26 cellular contexts compared by ENCODE assay signal in the genomic region with DNA sequence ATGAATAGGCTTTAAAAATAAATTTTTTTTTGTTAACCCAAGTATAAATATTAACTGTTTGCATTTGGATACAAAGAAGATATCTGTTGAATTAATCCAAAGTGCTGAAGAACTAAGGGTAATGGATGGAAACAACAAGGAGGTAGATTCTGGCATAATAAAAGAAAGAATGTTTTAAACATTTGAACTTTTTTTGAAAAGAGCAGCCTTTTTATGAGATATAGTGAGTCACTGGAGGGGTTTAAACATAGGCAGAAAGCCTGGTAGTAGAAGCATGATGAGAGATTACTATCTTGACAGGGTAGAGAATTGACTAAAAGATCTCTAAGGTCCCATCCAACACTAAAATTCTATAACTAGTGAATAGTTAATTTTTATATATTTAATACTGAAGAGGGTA. TPM values are rescaled to one million over a fixed set of nuclear protein-coding genes. Genes with fewer than 3 reads are reported as not detected.
DNase-seq lines count a peak whose midpoint lies in the region; ATAC-seq, FAIRE-seq and TF ChIP-seq lines count a peak whose summit lies in the region.
"Had no signal": no experiment of that assay in that cellular context is flagged by ENCODE, and none has a peak within 500 bp of the region (broad histone marks: within the 10 kb centered on the region; RNA-seq: fewer than 3 reads in every experiment).

No MANE protein-coding gene starts in this region.

- H3K9ac ChIP-seq in mammary epithelial cell (ENCODE audit: insufficient read depth, low read length), result no peak overlapping the region
- peak overlapping the region in 1 of 2 experiments; percentile 62; a peak in 2 of 4 replicates for H3K9ac ChIP-seq in K562 (ENCODE audit: insufficient read depth in 1 of 2, low read depth in 2 of 2, low read length in 2 of 2)
- H3K9ac ChIP-seq: neural progenitor cell had no signal

- dilution Hi-C loops in mammary epithelial cell (cut with HindIII; ENCODE audit: low sequenced_read_pairs), result no loop called here

- TF ChIP-seq POLR2A in K562 (conservative IDR thresholded peaks at IDR 0.05), result no peak

- H3K9me3 ChIP-seq in mammary epithelial cell (replicated peaks; ENCODE audit: insufficient read depth, low read length), result no peaks in the 10 kb centered on the region
- no peaks in the 10 kb centered on the region for H3K9me3 ChIP-seq in K562 (replicated peaks; ENCODE audit: control insufficient read depth, insufficient read depth, low read depth, low read length)
- no peaks in the 10 kb centered on the region for H3K9me3 ChIP-seq in ascending aorta
- no peaks in the 10 kb centered on the region for H3K9me3 ChIP-seq in Caco-2
- H3K9me3 ChIP-seq: mucosa of descending colon, prostate gland had no signal

- TF ChIP-seq CTCF in mammary epithelial cell (conservative IDR thresholded peaks at IDR 0.05 in 1 of 2, IDR thresholded peaks at IDR 0.05 in 1 of 2; ENCODE audit: extremely low read depth in 1 of 2, insufficient read depth in 1 of 2, low read depth in 1 of 2, low read length in 2 of 2), result no peak
- TF ChIP-seq CTCF in MCF 10A (IDR thresholded peaks at IDR 0.05; ENCODE audit: unreplicated experiment), result no peak
- no peak for TF ChIP-seq CTCF in K562 (IDR thresholded peaks at IDR 0.05 in 2 of 3, conservative IDR thresholded peaks at IDR 0.05 in 1 of 3; ENCODE audit: insufficient read depth in 2 of 3, low read depth in 1 of 3, low read length in 3 of 3)
- no peak for TF ChIP-seq CTCF in ascending aorta (IDR thresholded peaks at IDR 0.05)
- no peak for TF ChIP-seq CTCF in GM10266 (IDR thresholded peaks at IDR 0.05; ENCODE audit: control insufficient read depth, insufficient read depth, low read depth, missing control alignments)
- TF ChIP-seq CTCF in Caco-2 (IDR thresholded peaks at IDR 0.05; ENCODE audit: insufficient read depth in 1 of 2, low read depth in 1 of 2, low read length in 1 of 2, severe bottlenecking in 1 of 2, unreplicated experiment in 1 of 2), result no peak

- H3K27ac Mint-ChIP-seq in MCF 10A (ENCODE audit: low read depth, unreplicated experiment) (no peak overlapping the region), Caco-2 (ENCODE audit: unreplicated experiment) (no peak overlapping the region)
- H3K27ac Mint-ChIP-seq: activated naive CD4-positive, alpha-beta T cell treated with anti-CD3 and anti-CD28 coated beads, Interleukin-2, amount 10 ng/mL, durations not matched to agents 7 days and 5 days; neural progenitor cell had no signal

- POLR2A ChIA-PET in MCF 10A (lab: Yijun Ruan, JAX), result interaction anchor here (0.6 to 6.2 kb wide), 6 partner anchors 8 to 649 kb away, joined by 3 to 63 read pairs (median 4); no protein-coding TSS in a partner anchor
- POLR2A ChIA-PET in K562 (lab: Yijun Ruan, JAX), result interaction anchor here (0.6 kb wide), 1 partner anchor 1673 kb away, joined by 3 read pairs; no protein-coding TSS in a partner anchor
- POLR2A ChIA-PET in Caco-2 (lab: Charles Lee), result no interaction called here

- H3K4me1 ChIP-seq in mammary epithelial cell (ENCODE audit: insufficient read depth, low read length), result peaks cover 15% of the 10 kb centered on the region
- H3K4me1 ChIP-seq in K562 (replicated peaks in 1 of 2; ENCODE audit: control insufficient read depth in 2 of 2, insufficient read depth in 2 of 2, low read length in 2 of 2), result peaks cover 5 to 12% of the 10 kb centered on the region in 2 experiments; a peak in 3 of 5 replicates
- H3K4me1 ChIP-seq in ascending aorta, result peaks cover 10 to 15% of the 10 kb centered on the region in 2 donors
- 0 out of 2 replicates have a peak, but pooled peaks cover 6% of the 10 kb centered on the region for H3K4me1 ChIP-seq in Caco-2

- BruUV-seq in mammary epithelial cell (replicated peaks; lab: Mats Ljungman, UMichigan) (no TSS peak), MCF 10A (replicated peaks; lab: Mats Ljungman, UMichigan) (no TSS peak), K562 (replicated peaks; lab: Mats Ljungman, UMichigan) (no TSS peak), Caco-2 (replicated peaks; lab: Mats Ljungman, UMichigan) (no TSS peak)

- TF ChIP-seq RAD21 in K562 (CRISPR knock-in tag; conservative IDR thresholded peaks at IDR 0.05 in 1 of 2, IDR thresholded peaks at IDR 0.05 in 1 of 2), result no peak

- H3K27me3 ChIP-seq in mammary epithelial cell (ENCODE audit: insufficient read depth, low read length), result no peaks in the 10 kb centered on the region
- no peaks in the 10 kb centered on the region for H3K27me3 ChIP-seq in K562 (ENCODE audit: control insufficient read depth in 2 of 2, insufficient read depth in 2 of 2, low read length in 2 of 2)
- H3K27me3 ChIP-seq in ascending aorta, result no peaks in the 10 kb centered on the region
- no peaks in the 10 kb centered on the region for H3K27me3 ChIP-seq in Caco-2 (replicated peaks; ENCODE audit: control insufficient read depth, insufficient read depth, low read length)
- H3K27me3 ChIP-seq: neural progenitor cell had no signal

- H3K27me3 Mint-ChIP-seq in MCF 10A (ENCODE audit: insufficient read depth, unreplicated experiment), result no peaks in the 10 kb centered on the region
- no peaks in the 10 kb centered on the region for H3K27me3 Mint-ChIP-seq in Caco-2 (ENCODE audit: insufficient read depth, unreplicated experiment)
- H3K27me3 Mint-ChIP-seq: activated CD4-positive, alpha-beta T cell treated with anti-CD3 and anti-CD28 coated beads for 36 hours; activated T-cell treated with anti-CD3 and anti-CD28 coated beads, Interleukin-2, amount 50 U/mL, for 24 hours had no signal

- CTCF ChIA-PET in mammary epithelial cell (lab: Charles Lee; ENCODE audit: low non-redundant PET) (no interaction called here), MCF 10A (lab: Yijun Ruan, JAX) (no interaction called here), K562 (lab: Yijun Ruan, JAX; ENCODE audit: low intra/inter-chr PET ratio) (no interaction called here), Caco-2 (lab: Charles Lee) (interaction anchor here (0.6 kb wide), 1 partner anchor 552 kb away, joined by 3 read pairs; no protein-coding TSS in a partner anchor)

- no peaks in the 10 kb centered on the region for H3K36me3 ChIP-seq in mammary epithelial cell (ENCODE audit: insufficient read depth, low read length)
- peaks cover 2% of the 10 kb centered on the region; the same call in 1 of the 3 replicates for H3K36me3 ChIP-seq in K562 (ENCODE audit: control insufficient read depth, insufficient read depth, low read length)
- no peaks in the 10 kb centered on the region for H3K36me3 ChIP-seq in ascending aorta
- no peaks in the 10 kb centered on the region for H3K36me3 ChIP-seq in Caco-2 (ENCODE audit: control insufficient read depth, insufficient read depth, low read length)
- H3K36me3 ChIP-seq: neural progenitor cell, prostate gland had no signal

- intact Hi-C loops in mammary epithelial cell (cut with micrococcal nuclease), result loop anchor here (10.0 kb wide), 1 partner anchor 363 kb away; no protein-coding TSS in a partner anchor
- intact Hi-C loops in MCF 10A (cut with micrococcal nuclease), result loop anchor here (5.0 to 10.0 kb wide), 2 partner anchors 125 to 653 kb away; partner anchors contain the start of gene SLC35D1
- intact Hi-C loops in K562 (cut with micrococcal nuclease), result loop anchor here (5.0 kb wide), 2 partner anchors 215 to 505 kb away; partner anchors contain the start of gene SERBP1
- intact Hi-C loops in ascending aorta (cut with DNase I), result loop anchor here (10.0 kb wide), 3 partner anchors 507 to 907 kb away; partner anchors contain the start of genes GNG12 and SERBP1
- intact Hi-C loops in Caco-2 (cut with micrococcal nuclease; ENCODE audit: unreplicated experiment), result no loop called here

- peaks cover 85% of the 10 kb centered on the region for H3K79me2 ChIP-seq in mammary epithelial cell (ENCODE audit: insufficient read depth, low read length)
- H3K79me2 ChIP-seq in K562 (ENCODE audit: control insufficient read depth, insufficient read depth, low read length), result peaks cover 88% of the 10 kb centered on the region

- H3K9me3 Mint-ChIP-seq in MCF 10A (ENCODE audit: unreplicated experiment), result no peaks in the 10 kb centered on the region
- no peaks in the 10 kb centered on the region for H3K9me3 Mint-ChIP-seq in Caco-2 (ENCODE audit: unreplicated experiment)
- H3K9me3 Mint-ChIP-seq: activated naive CD4-positive, alpha-beta T cell treated with anti-CD3 and anti-CD28 coated beads, Interleukin-2, amount 10 ng/mL, durations not matched to agents 7 days and 5 days; activated T-cell treated with anti-CD3 and anti-CD28 coated beads, Interleukin-2, amount 50 U/mL, for 24 hours; CD14-positive monocyte; neural progenitor cell had no signal

- H3K36me3 Mint-ChIP-seq in MCF 10A (ENCODE audit: insufficient read depth, unreplicated experiment), result peaks cover 21% of the 10 kb centered on the region
- H3K36me3 Mint-ChIP-seq in Caco-2 (ENCODE audit: insufficient read depth, unreplicated experiment), result peaks cover 14% of the 10 kb centered on the region

- peak overlapping the region in 1 of 3 experiments; percentile 2 for H3K4me3 ChIP-seq in mammary epithelial cell (replicated peaks in 1 of 3; ENCODE audit: insufficient read depth in 1 of 3, low read depth in 2 of 3, low read length in 3 of 3)
- H3K4me3 ChIP-seq in K562, result no peak overlapping the region
- no peak overlapping the region for H3K4me3 ChIP-seq in ascending aorta
- H3K4me3 ChIP-seq in Caco-2 (ENCODE audit: low read depth, low read length), result no peak overlapping the region
- H3K4me3 ChIP-seq: mucosa of descending colon, prostate gland had no signal

- TF ChIP-seq EP300 in K562 (IDR thresholded peaks at IDR 0.05; ENCODE audit: low read length), result no peak

- no peak for FAIRE-seq in K562 (lab: Jason Lieb, UNC)
- FAIRE-seq: G401.6 had no signal

- H3K9me1 ChIP-seq in K562 (ENCODE audit: control insufficient read depth, insufficient read depth, low read length), result no peaks in the 10 kb centered on the region

- H2AFZ ChIP-seq in mammary epithelial cell (ENCODE audit: low read depth, low read length), result no peak overlapping the region
- no peak overlapping the region for H2AFZ ChIP-seq in K562 (ENCODE audit: low read depth, low read length)
- H2AFZ ChIP-seq: neural progenitor cell had no signal

- peak overlapping the region; percentile 83 for H3K4me2 ChIP-seq in mammary epithelial cell (ENCODE audit: insufficient read depth, low read depth, low read length)
- H3K4me2 ChIP-seq in K562 (ENCODE audit: insufficient read depth, low read length), result no peak overlapping the region

- in situ Hi-C loops in mammary epithelial cell (cut with MboI; ENCODE audit: low sequenced_read_pairs in 2 of 2) (no loop called here), K562 (cut with MboI) (no loop called here)

- H3K4me1 Mint-ChIP-seq in MCF 10A (ENCODE audit: insufficient read depth, unreplicated experiment) (peaks cover 32% of the 10 kb centered on the region), Caco-2 (ENCODE audit: low read depth, unreplicated experiment) (peaks cover 11% of the 10 kb centered on the region)

- no peak overlapping the region for H3K27ac ChIP-seq in mammary epithelial cell (ENCODE audit: insufficient read depth, low read depth, low read length)
- H3K27ac ChIP-seq in K562 (ENCODE audit: extremely low read depth, low read depth, low read length), result peak overlapping the region; percentile 81; the same call in 2 of the 3 replicates
- no peak overlapping the region for H3K27ac ChIP-seq in ascending aorta
- H3K27ac ChIP-seq: epithelial cell of prostate, neural progenitor cell, prostate gland had no signal

- H4K20me1 ChIP-seq in mammary epithelial cell (ENCODE audit: insufficient read depth, low read length), result no peaks in the 10 kb centered on the region
- H4K20me1 ChIP-seq in K562 (replicated peaks; ENCODE audit: control insufficient read depth, insufficient read depth, low read length), result no peaks in the 10 kb centered on the region

- ATAC-seq in K562, result no peak
- no peak for ATAC-seq in HG03139 (IDR thresholded peaks at IDR 0.05; ENCODE audit: unreplicated experiment)
- ATAC-seq: activated CD4-positive, alpha-beta T cell treated with anti-CD3 and anti-CD28 coated beads for 36 hours; mucosa of descending colon had no signal

- no peak overlapping the region for H3K4me3 Mint-ChIP-seq in MCF 10A (ENCODE audit: unreplicated experiment)
- no peak overlapping the region for H3K4me3 Mint-ChIP-seq in Caco-2 (ENCODE audit: unreplicated experiment)
- H3K4me3 Mint-ChIP-seq: activated naive CD4-positive, alpha-beta T cell treated with anti-CD3 and anti-CD28 coated beads, Interleukin-2, amount 10 ng/mL, durations not matched to agents 7 days and 5 days; CD14-positive monocyte had no signal

- DNase-seq in mammary epithelial cell, result no peak
- DNase-seq in MCF 10A (ENCODE audit: unreplicated experiment), result no peak
- DNase-seq in OCI-M1 (lab: John Stamatoyannopoulos, UW), result peak; percentile 49
- DNase-seq in K562 (ENCODE audit: extremely low read depth in 1 of 4, low spot score in 3 of 4), result no peak
- no peak for DNase-seq in ascending aorta (ENCODE audit: low spot score in 2 of 2)
- no peak for DNase-seq in GM10266 (ENCODE audit: extremely low spot score)
- no peak for DNase-seq in Caco-2
- DNase-seq: activated CD4-positive, alpha-beta T cell treated with anti-CD3 and anti-CD28 coated beads for 36 hours; activated CD8-positive, alpha-beta memory T cell treated with anti-CD3 and anti-CD28 coated beads for 24 hours; activated naive CD4-positive, alpha-beta T cell treated with anti-CD3 and anti-CD28 coated beads, Interleukin-2, amount 10 ng/mL, durations not matched to agents 7 days and 5 days; activated T-cell treated with anti-CD3 and anti-CD28 coated beads, Interleukin-2, amount 50 U/mL, for 24 hours; cerebellar nuclear complex; foreskin melanocyte; HCEC 1CT; islet precursor cell; KBM-7; mucosa of descending colon; NCI-H1092 treated with DMSO at 0.1 percent for 48 hours; NCI-H446 treated with DMSO at 0.1 percent for 48 hours; substantia nigra had no signal

RNA-seq across cellular contexts. Expression of gene MIER1, which starts 2.7 kb away (rescaled TPM):
- total RNA-seq in mammary epithelial cell (10 to 100 TPM; 33.0 to 35.7 TPM), MCF 10A (2022) (32.1 and 36.5 TPM in 2 replicates), K562 (2014; rRNA removed) (14.7 and 17.6 TPM in 2 replicates), K562 (2014; rRNA removed; fragmentation: Illumina TruSeq; extraction: Trizol) (34.8 and 41.3 TPM in 2 replicates), K562 (2015; rRNA removed; fragmentation: Illumina TruSeq; extraction: Trizol) (28.7 and 28.9 TPM in 2 replicates), K562 (2021) (23.1 and 23.7 TPM in 2 replicates), ascending aorta (18.4 TPM), Caco-2 (2022) (12.3 and 17.2 TPM in 2 replicates)
- polyA plus RNA-seq in mammary epithelial cell (9.7 TPM), K562 (2011; rRNA removed) (13.5 and 16.3 TPM in 2 replicates), K562 (2014; fragmentation: Illumina TruSeq; extraction: Trizol) (16.4 and 18.4 TPM in 2 replicates), K562 (2014; fragmentation: Nextera tagmentation; extraction: Ambion mirVana) (10 to 100 TPM; 21.5 to 23.7 TPM), K562 (2014; rRNA removed) (13.7 and 13.9 TPM in 2 replicates)
- 22.9 TPM for polyA minus RNA-seq in mammary epithelial cell
- total RNA-seq in K562 (2011; cell fraction: chromatin; rRNA removed; ENCODE audit: low replicate concordance), result 20.1 and 103 TPM in 2 replicates
- total RNA-seq in K562 (2011; cell fraction: nucleolus; rRNA removed), result 10.7 and 14.5 TPM in 2 replicates
- 40.5 and 69.3 TPM in 2 replicates for total RNA-seq in K562 (2011; cell fraction: nucleoplasm; rRNA removed)
- 1.7 and 4.6 TPM in 2 replicates for polyA plus RNA-seq in K562 (2011; cell fraction: cytosol; rRNA removed)
- 9.3 and 12.9 TPM in 2 replicates for polyA plus RNA-seq in K562 (2011; cell fraction: nucleus; rRNA removed)
- polyA plus RNA-seq in K562 (2012), result 10.5 and 15.0 TPM in 2 replicates
- polyA minus RNA-seq in K562 (2011; rRNA and poly(A)+ RNA removed), result 55.8 and 70.1 TPM in 2 replicates
- polyA minus RNA-seq in K562 (2011; cell fraction: cytosol; rRNA and poly(A)+ RNA removed), result 17.5 and 20.6 TPM in 2 replicates
- 28.3 and 43.8 TPM in 2 replicates for polyA minus RNA-seq in K562 (2011; cell fraction: nucleus; rRNA and poly(A)+ RNA removed)

RNA-seq across cellular contexts. Expression of gene DNAI4, which starts 2.9 kb away (rescaled TPM):
- total RNA-seq in mammary epithelial cell (1 to 10 TPM; 2.9 to 6.0 TPM), MCF 10A (2022) (7.2 and 9.6 TPM in 2 replicates), K562 (2014; rRNA removed) (0.73 TPM in 1 of 2 replicates, not detected in the other), K562 (2014; rRNA removed; fragmentation: Illumina TruSeq; extraction: Trizol) (2.9 and 3.5 TPM in 2 replicates), K562 (2015; rRNA removed; fragmentation: Illumina TruSeq; extraction: Trizol) (1.2 and 4.0 TPM in 2 replicates), K562 (2021) (2.9 TPM in 2 replicates), ascending aorta (not detected), Caco-2 (2022) (0.84 and 1.4 TPM in 2 replicates)
- polyA plus RNA-seq in mammary epithelial cell (0.35 TPM), K562 (2011; rRNA removed) (3.6 and 4.8 TPM in 2 replicates), K562 (2014; fragmentation: Illumina TruSeq; extraction: Trizol) (0.83 and 1.7 TPM in 2 replicates), K562 (2014; fragmentation: Nextera tagmentation; extraction: Ambion mirVana) (1 to 10 TPM; 1.8 to 2.2 TPM), K562 (2014; rRNA removed) (0.31 and 0.57 TPM in 2 replicates)
- polyA minus RNA-seq in mammary epithelial cell, result not detected
- 0.32 and 2.8 TPM in 2 replicates for total RNA-seq in K562 (2011; cell fraction: chromatin; rRNA removed; ENCODE audit: low replicate concordance)
- 0.13 and 0.17 TPM in 2 replicates for total RNA-seq in K562 (2011; cell fraction: nucleolus; rRNA removed)
- total RNA-seq in K562 (2011; cell fraction: nucleoplasm; rRNA removed), result 1.2 and 2.4 TPM in 2 replicates
- polyA plus RNA-seq in K562 (2011; cell fraction: cytosol; rRNA removed), result 0.10 and 0.44 TPM in 2 replicates
- polyA plus RNA-seq in K562 (2011; cell fraction: nucleus; rRNA removed), result 0.43 and 1.2 TPM in 2 replicates
- 1.1 and 2.6 TPM in 2 replicates for polyA plus RNA-seq in K562 (2012)
- polyA minus RNA-seq in K562 (2011; rRNA and poly(A)+ RNA removed), result 1.9 and 5.0 TPM in 2 replicates
- polyA minus RNA-seq in K562 (2011; cell fraction: cytosol; rRNA and poly(A)+ RNA removed), result 0.76 and 1.9 TPM in 2 replicates
- polyA minus RNA-seq in K562 (2011; cell fraction: nucleus; rRNA and poly(A)+ RNA removed), result 0.27 and 0.89 TPM in 2 replicates
- polyA plus RNA-seq: CD14-positive monocyte had no signal
